In genomic region chr10:61828788-61829187, GRCh38 we compare ENCODE assay signal across 29 cellular contexts.
"Had no signal": no experiment of that assay in that cellular context is flagged by ENCODE, and none has a peak within 500 bp of the region (broad histone marks: within the 10 kb centered on the region; RNA-seq: fewer than 3 reads in every experiment).

No MANE protein-coding gene starts in this region.

- FAIRE-seq: bronchial epithelial cell, TTC549 had no signal

- H3K9me3 ChIP-seq: ascending aorta had no signal

- H3K4me1 ChIP-seq: ascending aorta had no signal

- DNase-seq: activated B cell treated with CpG ODN at 0.5 μM for 24 hours; activated CD4-positive, alpha-beta memory T cell treated with anti-CD3 and anti-CD28 coated beads, Interleukin-2, amount 10 ng/mL, durations not matched to agents 7 days and 5 days; activated CD4-positive, alpha-beta T cell treated with anti-CD3 and anti-CD28 coated beads for 4 hours; activated CD4-positive, alpha-beta T cell treated with anti-CD3 and anti-CD28 coated beads, Interleukin-2, amount 10 ng/mL, durations not matched to agents 7 days and 5 days; activated CD4-positive, alpha-beta T cell treated with anti-CD3 and anti-CD28 coated beads, Interleukin-2, amount 50 U/mL, for 48 hours; activated CD4-positive, CD25-positive, alpha-beta regulatory T cell treated with anti-CD3 and anti-CD28 coated beads, Interleukin-2, amount 50 U/mL, for 72 hours; activated CD8-positive, alpha-beta memory T cell treated with anti-CD3 and anti-CD28 coated beads for 24 hours; activated CD8-positive, alpha-beta memory T cell treated with anti-CD3 and anti-CD28 coated beads, Interleukin-2, amount 10 ng/mL, durations not matched to agents 7 days and 5 days; activated CD8-positive, alpha-beta memory T cell treated with anti-CD3 and anti-CD28 coated beads, Interleukin-2, amount 50 U/mL, for 48 hours; activated CD8-positive, alpha-beta T cell treated with anti-CD3 and anti-CD28 coated beads, Interleukin-2, amount 10 ng/mL, durations not matched to agents 7 days and 5 days; activated effector memory CD4-positive, alpha-beta T cell treated with Interleukin-2 at 50 U/mL for 16 hours; activated gamma-delta T cell; activated naive CD4-positive, alpha-beta T cell treated with anti-CD3 and anti-CD28 coated beads, Interleukin-2, amount 10 ng/mL, durations not matched to agents 7 days and 5 days; activated naive CD4-positive, alpha-beta T cell treated with Interleukin-2 at 50 U/mL for 16 hours; activated naive CD8-positive, alpha-beta T cell treated with anti-CD3 and anti-CD28 coated beads, Interleukin-2, amount 10 ng/mL, durations not matched to agents 7 days and 5 days; activated naive CD8-positive, alpha-beta T cell treated with anti-CD3 and anti-CD28 coated beads, Interleukin-2, amount 50 U/mL, for 24 hours; activated T-cell treated with anti-CD3 and anti-CD28 coated beads, Interleukin-2, amount 50 U/mL, for 24 hours; activated T-cell treated with anti-CD3 and anti-CD28 coated beads, Interleukin-2, amount 50 U/mL, for 48 hours; amygdala; anterior cingulate cortex; caudate nucleus; cerebellar nuclear complex; T-helper 2 cell; T-helper 9 cell had no signal

- H3K36me3 ChIP-seq: ascending aorta, cardiac muscle cell had no signal

- H3K27me3 ChIP-seq: ascending aorta, cardiac muscle cell had no signal

- H3K27ac ChIP-seq: ascending aorta, cardiac muscle cell, VCaP had no signal

- H3K4me3 ChIP-seq: ascending aorta, cardiac muscle cell had no signal

- ATAC-seq: activated CD8-positive, alpha-beta memory T cell treated with anti-CD3 and anti-CD28 coated beads, Interleukin-2, amount 10 ng/mL, durations not matched to agents 7 days and 5 days; activated CD8-positive, alpha-beta T cell treated with anti-CD3 and anti-CD28 coated beads, Interleukin-2, amount 10 ng/mL, durations not matched to agents 7 days and 5 days; activated naive CD8-positive, alpha-beta T cell treated with anti-CD3 and anti-CD28 coated beads, Interleukin-2, amount 50 U/mL, for 24 hours had no signal
